In the genomic region with DNA sequence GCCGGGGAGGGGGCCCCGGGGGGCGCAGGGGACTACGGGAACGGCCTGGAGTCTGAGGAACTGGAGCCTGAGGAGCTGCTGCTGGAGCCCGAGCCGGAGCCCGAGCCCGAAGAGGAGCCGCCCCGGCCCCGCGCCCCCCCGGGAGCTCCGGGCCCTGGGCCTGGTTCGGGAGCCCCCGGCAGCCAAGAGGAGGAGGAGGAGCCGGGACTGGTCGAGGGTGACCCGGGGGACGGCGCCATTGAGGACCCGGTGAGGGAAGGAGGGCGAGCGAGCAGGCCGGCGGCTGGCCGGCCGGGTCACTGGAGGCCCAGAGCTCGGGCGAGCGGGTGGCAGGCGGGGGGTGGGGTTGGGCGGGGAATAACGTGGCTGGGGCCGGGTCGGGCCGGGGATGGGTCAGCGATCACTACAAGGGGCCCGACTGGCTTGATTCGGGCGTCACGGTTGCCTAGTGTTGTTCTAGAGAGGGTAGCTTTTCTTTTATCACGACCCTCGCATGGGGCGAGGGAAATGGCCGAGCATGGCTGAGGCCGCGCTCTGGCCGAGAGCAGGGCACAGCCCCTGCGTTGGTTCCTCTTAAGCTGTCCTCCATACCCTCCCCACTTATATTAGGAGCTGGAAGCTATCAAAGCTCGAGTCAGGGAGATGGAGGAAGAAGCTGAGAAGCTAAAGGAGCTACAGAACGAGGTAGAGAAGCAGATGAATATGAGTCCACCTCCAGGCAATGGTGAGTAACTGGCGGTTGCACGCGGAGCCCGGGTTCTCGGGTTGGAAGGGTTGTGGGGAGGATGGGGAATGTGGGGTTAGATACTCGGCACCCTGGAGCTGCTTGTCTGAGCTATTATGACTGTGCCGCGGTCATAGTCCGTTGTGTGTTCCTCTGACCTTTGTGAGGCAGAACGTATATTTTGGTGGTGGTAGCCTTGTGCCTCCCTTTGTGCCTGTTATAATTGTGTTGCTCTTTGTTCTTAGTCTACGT, we compare ENCODE assay signal across 8 cellular contexts. TPM values are rescaled to one million over a fixed set of nuclear protein-coding genes. Genes with fewer than 3 reads are reported as not detected.
DNase-seq lines count a peak whose midpoint lies in the region; ATAC-seq and TF ChIP-seq lines count a peak whose summit lies in the region.

No MANE protein-coding gene starts in this region.

- H2AFZ ChIP-seq in PC-3 (ENCODE audit: low read length) (peak overlapping the region; percentile 63; the same call in 1 of the 2 replicates), parathyroid adenoma (peak overlapping the region; percentile 89)

- H3K9me3 ChIP-seq in PC-3 (ENCODE audit: low read length) = no peaks in the 10 kb centered on the region
- H3K9me3 ChIP-seq in parathyroid adenoma (ENCODE audit: control insufficient read depth, low read length) = no peaks in the 10 kb centered on the region

- no peaks in the 10 kb centered on the region for H3K9me2 ChIP-seq in PC-3 (replicated peaks; ENCODE audit: low read length)

- DNase-seq in NCI-H1694 (lab: John Stamatoyannopoulos, UW) = peak; percentile 21
- no peak for DNase-seq in NCI-H1694 treated with DMSO at 0.1 percent for 48 hours (lab: John Stamatoyannopoulos, UW)
- peak; percentile 44 for DNase-seq in PC-3
- peak; percentile 31 for DNase-seq in activated gamma-delta T cell treated with anti-CD3 and anti-CD28 coated beads, Interleukin-2, amount 50 U/mL, for 16 hours (ENCODE audit: low read depth)
- DNase-seq in head of caudate nucleus = peak in 28 of 42 donors; percentile 21 to 73 (median 44)
- no peak for DNase-seq in NCI-H1048 (lab: John Stamatoyannopoulos, UW)

- H3K4me3 ChIP-seq in PC-3 (ENCODE audit: low read length) (peak overlapping the region; percentile 99), parathyroid adenoma (ENCODE audit: low read depth, low read length) (peak overlapping the region; percentile 87)

- H3K79me2 ChIP-seq in PC-3 (ENCODE audit: low read length) (peaks cover 26% of the 10 kb centered on the region), parathyroid adenoma (peaks cover 7% of the 10 kb centered on the region)

- peak overlapping the region; percentile 94 for H3K4me2 ChIP-seq in PC-3 (ENCODE audit: low read length)
- H3K4me2 ChIP-seq in parathyroid adenoma (ENCODE audit: low read length) = peak overlapping the region; percentile 93

- H4K20me1 ChIP-seq in PC-3 (ENCODE audit: low read length) = peaks cover 11% of the 10 kb centered on the region; the same call in 1 of the 2 replicates

- TF ChIP-seq CTCF in PC-3 (conservative IDR thresholded peaks at IDR 0.05; ENCODE audit: low read depth, low read length) = no peak
- TF ChIP-seq CTCF in parathyroid adenoma (IDR thresholded peaks at IDR 0.05) = no peak

- H3K9ac ChIP-seq in PC-3 (ENCODE audit: low read length) (peak overlapping the region; percentile 96), parathyroid adenoma (peak overlapping the region; percentile 96)

- H3K4me1 ChIP-seq in PC-3 (ENCODE audit: insufficient read depth, low read length) = peaks cover 17% of the 10 kb centered on the region
- H3K4me1 ChIP-seq in parathyroid adenoma = peaks cover 12% of the 10 kb centered on the region

- H3K27me3 ChIP-seq in PC-3 (ENCODE audit: low read length) (no peaks in the 10 kb centered on the region), parathyroid adenoma (ENCODE audit: control insufficient read depth, insufficient read depth, low read length) (no peaks in the 10 kb centered on the region)

- intact Hi-C loops in PC-3 (cut with micrococcal nuclease) = loop anchor here (1.0 kb wide), 3 partner anchors 16 to 147 kb away; partner anchors contain the start of genes BCL2L2 and NGDN
- intact Hi-C loops in head of caudate nucleus (cut with DNase I) = loop anchor here (2.0 to 10.0 kb wide), 4 partner anchors 19 to 233 kb away; partner anchors contain the start of genes NGDN, PPP1R3E, THTPA and ZFHX2

- peak overlapping the region; percentile 48; the same call in 1 of the 2 replicates for H3K27ac ChIP-seq in PC-3 (ENCODE audit: low read length)
- H3K27ac ChIP-seq in parathyroid adenoma = peak overlapping the region; percentile 93

- ATAC-seq in HG03025 (IDR thresholded peaks at IDR 0.05; ENCODE audit: low FRiP score, unreplicated experiment) = peak; percentile 17
- peak; percentile 27 for ATAC-seq in PC-3

- POLR2A ChIA-PET in PC-3 (lab: Charles Lee; ENCODE audit: unreplicated experiment) = interaction anchor here (0.6 to 2.0 kb wide), 9 partner anchors 11 to 819 kb away, joined by 3 to 13 read pairs (median 4); partner anchors contain the start of genes BCL2L2, EMC9, HOMEZ and PPP1R3E

- H3K36me3 ChIP-seq in PC-3 (ENCODE audit: low read depth, low read length) (peaks cover 36% of the 10 kb centered on the region), parathyroid adenoma (ENCODE audit: control insufficient read depth, insufficient read depth, low read length) (no peaks in the 10 kb centered on the region)

- no peaks in the 10 kb centered on the region for H3F3A ChIP-seq in PC-3 (ENCODE audit: low read length, unreplicated experiment)

- CTCF ChIA-PET in PC-3 (lab: Charles Lee) = interaction anchor here (0.7 to 2.1 kb wide), 5 partner anchors 16 to 655 kb away, joined by 3 to 14 read pairs (median 5); partner anchors contain the start of gene BCL2L2

- no TSS peak for BruUV-seq in PC-3 (replicated peaks; lab: Mats Ljungman, UMichigan)

RNA-seq across cellular contexts. Expression of gene PABPN1, which starts 0.6 kb away (rescaled TPM):
- total RNA-seq in PC-3 (2014; rRNA removed) = 89.1 and 116 TPM in 2 replicates

RNA-seq across cellular contexts. Expression of gene BCL2L2, which starts 15.2 kb away (rescaled TPM):
- 32.4 and 33.5 TPM in 2 replicates for total RNA-seq in PC-3 (2014; rRNA removed)

RNA-seq across cellular contexts. Expression of gene PPP1R3E, which starts 19.2 kb away (rescaled TPM):
- 3.2 and 5.0 TPM in 2 replicates for total RNA-seq in PC-3 (2014; rRNA removed)

RNA-seq across cellular contexts. Expression of gene SLC22A17, which starts 30.8 kb away (rescaled TPM):
- 12.0 and 13.2 TPM in 2 replicates for total RNA-seq in PC-3 (2014; rRNA removed)

RNA-seq across cellular contexts. Expression of gene HOMEZ, which starts 35.9 kb away (rescaled TPM):
- total RNA-seq in PC-3 (2014; rRNA removed) = 4.1 and 7.7 TPM in 2 replicates

Comparison
In these comparisons a context has a peak if more than half of its experiments do, and no peak if none do; other contexts are left out.
1. DNase-seq: peak in NCI-H1694 (single experiment), PC-3 (single experiment), activated gamma-delta T cell treated with anti-CD3 and anti-CD28 coated beads, Interleukin-2, amount 50 U/mL, for 16 hours (single experiment) and head of caudate nucleus (28 of 42); none in NCI-H1694 treated with DMSO at 0.1 percent for 48 hours (single experiment) and NCI-H1048 (single experiment).